ENCODE assay signal across 12 cellular contexts in genomic region chr3:194212869-194213320, GRCh38.
A peak's percentile ranks its signal among the peaks of the same experiment; 100 is the strongest.
DNase-seq lines count a peak whose midpoint lies in the region; ATAC-seq and TF ChIP-seq lines count a peak whose summit lies in the region.
"Had no signal": no experiment of that assay in that cellular context is flagged by ENCODE, and none has a peak within 500 bp of the region (broad histone marks: within the 10 kb centered on the region; RNA-seq: fewer than 3 reads in every experiment).

No MANE protein-coding gene starts in this region.

- peak overlapping the region; percentile 65 for H2AFZ ChIP-seq in parathyroid adenoma

- WGBS in endodermal cell (ENCODE audit: insufficient coverage in 1 of 2, insufficient read length in 1 of 2), 2 experiments = 13 to 22% methylated on average over 6 to 9 of the region's 9 CpGs

- DNase-seq in HT-29 (ENCODE audit: low spot score) (peak; percentile 47), NCI-H774 (lab: John Stamatoyannopoulos, UW) (peak; percentile 59), endodermal cell (peak; percentile 89), chondrocyte (ENCODE audit: low spot score) (no peak), A172 (ENCODE audit: low spot score) (no peak)
- no peak for DNase-seq in activated T-helper 1 cell treated with anti-CD3 and anti-CD28 coated beads, Interleukin-12 subunit alpha, Interleukin-12 subunit beta, Interleukin-2, Interleukin-4 antibody, amounts not matched to agents 30 ng/mL and 10 ng/mL and 1 ng/mL, durations not matched to agents 14 hours and 24 hours and 36 hours (ENCODE audit: low spot score)
- no peak for DNase-seq in stimulated activated naive B cell treated with anti-CD40 and anti-IgM and Interleukin-4, amounts not matched to agents 10 μg/mL and 1 μg/mL and 100 μg/mL, for 72 hours
- DNase-seq: activated naive CD4-positive, alpha-beta T cell treated with anti-CD3 and anti-CD28 coated beads for 36 hours; foreskin keratinocyte; SW 1271 had no signal

- H3K27ac Mint-ChIP-seq in endodermal cell (peak overlapping the region; percentile 93), chondrocyte (ENCODE audit: unreplicated experiment) (no peak overlapping the region)
- H3K27ac Mint-ChIP-seq in activated T-helper 1 cell treated with anti-CD3 and anti-CD28 coated beads, Interleukin-12 subunit alpha, Interleukin-12 subunit beta, Interleukin-2, Interleukin-4 antibody, amounts not matched to agents 30 ng/mL and 10 ng/mL and 1 ng/mL, durations not matched to agents 14 hours and 24 hours and 36 hours = no peak overlapping the region
- no peak overlapping the region for H3K27ac Mint-ChIP-seq in stimulated activated naive B cell treated with anti-CD40 and anti-IgM and Interleukin-4, amounts not matched to agents 10 μg/mL and 1 μg/mL and 100 μg/mL, for 72 hours
- H3K27ac Mint-ChIP-seq: activated naive CD4-positive, alpha-beta T cell treated with anti-CD3 and anti-CD28 coated beads for 36 hours had no signal

- H3K9ac ChIP-seq in endodermal cell (ENCODE audit: extremely low read depth, low read length, poor library complexity, severe bottlenecking) = no peak overlapping the region
- no peak overlapping the region for H3K9ac ChIP-seq in parathyroid adenoma
- H3K9ac ChIP-seq: BLaER1 treated with 17β-estradiol and CSF1 and Interleukin-3, amounts not matched to agents 10 nM and 100 nM had no signal

- no peak for ATAC-seq in stimulated activated naive B cell treated with anti-CD40 and anti-IgM and Interleukin-4, amounts not matched to agents 10 μg/mL and 1 μg/mL and 100 μg/mL, for 72 hours (replicated peaks)
- ATAC-seq: foreskin keratinocyte had no signal

- H3K4me3 ChIP-seq in endodermal cell (ENCODE audit: low read length) (no peak overlapping the region), parathyroid adenoma (ENCODE audit: low read depth, low read length) (no peak overlapping the region)
- H3K4me3 ChIP-seq: BLaER1 treated with 17β-estradiol and CSF1 and Interleukin-3, amounts not matched to agents 10 nM and 100 nM had no signal

- H3K27me3 ChIP-seq in endodermal cell (ENCODE audit: control insufficient read depth, insufficient read depth, low read length, poor library complexity, severe bottlenecking) = no peaks in the 10 kb centered on the region
- H3K27me3 ChIP-seq in parathyroid adenoma (ENCODE audit: control insufficient read depth, insufficient read depth, low read length) = no peaks in the 10 kb centered on the region
- H3K27me3 ChIP-seq: BLaER1 treated with 17β-estradiol and CSF1 and Interleukin-3, amounts not matched to agents 10 nM and 100 nM had no signal

- H3K4me2 ChIP-seq in parathyroid adenoma (ENCODE audit: low read length) = peak overlapping the region; percentile 22
- H3K4me2 ChIP-seq: BLaER1 treated with 17β-estradiol and CSF1 and Interleukin-3, amounts not matched to agents 10 nM and 100 nM had no signal

- intact Hi-C loops in activated T-helper 1 cell treated with anti-CD3 and anti-CD28 coated beads, Interleukin-12 subunit alpha, Interleukin-12 subunit beta, Interleukin-2, Interleukin-4 antibody, amounts not matched to agents 30 ng/mL and 10 ng/mL and 1 ng/mL, durations not matched to agents 14 hours and 24 hours and 36 hours (cut with micrococcal nuclease) = no loop called here

- H3K4me1 Mint-ChIP-seq in endodermal cell (peaks cover 27% of the 10 kb centered on the region), chondrocyte (ENCODE audit: low read depth) (no peaks in the 10 kb centered on the region)
- H3K4me1 Mint-ChIP-seq in activated T-helper 1 cell treated with anti-CD3 and anti-CD28 coated beads, Interleukin-12 subunit alpha, Interleukin-12 subunit beta, Interleukin-2, Interleukin-4 antibody, amounts not matched to agents 30 ng/mL and 10 ng/mL and 1 ng/mL, durations not matched to agents 14 hours and 24 hours and 36 hours (ENCODE audit: low read depth) = no peaks in the 10 kb centered on the region
- no peaks in the 10 kb centered on the region for H3K4me1 Mint-ChIP-seq in stimulated activated naive B cell treated with anti-CD40 and anti-IgM and Interleukin-4, amounts not matched to agents 10 μg/mL and 1 μg/mL and 100 μg/mL, for 72 hours

- no peaks in the 10 kb centered on the region for H3K79me2 ChIP-seq in parathyroid adenoma

- H3K27ac ChIP-seq in endodermal cell (ENCODE audit: low read depth, low read length) (peak overlapping the region; percentile 94), parathyroid adenoma (peak overlapping the region; percentile 99)
- H3K27ac ChIP-seq: BLaER1 treated with 17β-estradiol and CSF1 and Interleukin-3, amounts not matched to agents 10 nM and 100 nM; foreskin keratinocyte had no signal

- H3K9me3 ChIP-seq in endodermal cell (ENCODE audit: control insufficient read depth, low read length) = no peaks in the 10 kb centered on the region
- no peaks in the 10 kb centered on the region for H3K9me3 ChIP-seq in parathyroid adenoma (ENCODE audit: control insufficient read depth, low read length)
- H3K9me3 ChIP-seq: BLaER1 treated with 17β-estradiol and CSF1 and Interleukin-3, amounts not matched to agents 10 nM and 100 nM had no signal

- H3K27me3 Mint-ChIP-seq in endodermal cell (ENCODE audit: insufficient read depth) = no peaks in the 10 kb centered on the region
- H3K27me3 Mint-ChIP-seq in activated T-helper 1 cell treated with anti-CD3 and anti-CD28 coated beads, Interleukin-12 subunit alpha, Interleukin-12 subunit beta, Interleukin-2, Interleukin-4 antibody, amounts not matched to agents 30 ng/mL and 10 ng/mL and 1 ng/mL, durations not matched to agents 14 hours and 24 hours and 36 hours (ENCODE audit: insufficient read depth) = peaks cover 14% of the 10 kb centered on the region
- peaks cover 42% of the 10 kb centered on the region for H3K27me3 Mint-ChIP-seq in chondrocyte (ENCODE audit: low read depth)
- peaks cover 26 to 47% of the 10 kb centered on the region in 2 donors for H3K27me3 Mint-ChIP-seq in stimulated activated naive B cell treated with anti-CD40 and anti-IgM and Interleukin-4, amounts not matched to agents 10 μg/mL and 1 μg/mL and 100 μg/mL, for 72 hours

- H3K36me3 ChIP-seq in endodermal cell (ENCODE audit: control insufficient read depth, insufficient read depth, low read length) = no peaks in the 10 kb centered on the region
- no peaks in the 10 kb centered on the region for H3K36me3 ChIP-seq in parathyroid adenoma (ENCODE audit: control insufficient read depth, insufficient read depth, low read length)
- H3K36me3 ChIP-seq: BLaER1 treated with 17β-estradiol and CSF1 and Interleukin-3, amounts not matched to agents 10 nM and 100 nM had no signal

- H3K36me3 Mint-ChIP-seq in endodermal cell (ENCODE audit: low read depth) (no peaks in the 10 kb centered on the region), chondrocyte (ENCODE audit: low read depth) (no peaks in the 10 kb centered on the region)
- H3K36me3 Mint-ChIP-seq in activated T-helper 1 cell treated with anti-CD3 and anti-CD28 coated beads, Interleukin-12 subunit alpha, Interleukin-12 subunit beta, Interleukin-2, Interleukin-4 antibody, amounts not matched to agents 30 ng/mL and 10 ng/mL and 1 ng/mL, durations not matched to agents 14 hours and 24 hours and 36 hours (ENCODE audit: low read depth) = no peaks in the 10 kb centered on the region
- H3K36me3 Mint-ChIP-seq in stimulated activated naive B cell treated with anti-CD40 and anti-IgM and Interleukin-4, amounts not matched to agents 10 μg/mL and 1 μg/mL and 100 μg/mL, for 72 hours = no peaks in the 10 kb centered on the region

- no peak overlapping the region for H3K4me3 Mint-ChIP-seq in endodermal cell
- no peak overlapping the region for H3K4me3 Mint-ChIP-seq in activated T-helper 1 cell treated with anti-CD3 and anti-CD28 coated beads, Interleukin-12 subunit alpha, Interleukin-12 subunit beta, Interleukin-2, Interleukin-4 antibody, amounts not matched to agents 30 ng/mL and 10 ng/mL and 1 ng/mL, durations not matched to agents 14 hours and 24 hours and 36 hours
- no peak overlapping the region for H3K4me3 Mint-ChIP-seq in chondrocyte (ENCODE audit: unreplicated experiment)
- no peak overlapping the region for H3K4me3 Mint-ChIP-seq in stimulated activated naive B cell treated with anti-CD40 and anti-IgM and Interleukin-4, amounts not matched to agents 10 μg/mL and 1 μg/mL and 100 μg/mL, for 72 hours
- H3K4me3 Mint-ChIP-seq: activated naive CD4-positive, alpha-beta T cell treated with anti-CD3 and anti-CD28 coated beads for 36 hours had no signal

- H3K9me3 Mint-ChIP-seq in endodermal cell (no peaks in the 10 kb centered on the region), chondrocyte (ENCODE audit: low read depth) (no peaks in the 10 kb centered on the region)
- H3K9me3 Mint-ChIP-seq in activated T-helper 1 cell treated with anti-CD3 and anti-CD28 coated beads, Interleukin-12 subunit alpha, Interleukin-12 subunit beta, Interleukin-2, Interleukin-4 antibody, amounts not matched to agents 30 ng/mL and 10 ng/mL and 1 ng/mL, durations not matched to agents 14 hours and 24 hours and 36 hours = no peaks in the 10 kb centered on the region
- no peaks in the 10 kb centered on the region for H3K9me3 Mint-ChIP-seq in stimulated activated naive B cell treated with anti-CD40 and anti-IgM and Interleukin-4, amounts not matched to agents 10 μg/mL and 1 μg/mL and 100 μg/mL, for 72 hours
- H3K9me3 Mint-ChIP-seq: activated naive CD4-positive, alpha-beta T cell treated with anti-CD3 and anti-CD28 coated beads for 36 hours had no signal

- H3K4me1 ChIP-seq in endodermal cell (ENCODE audit: control insufficient read depth, insufficient read depth, low read length) (no peaks in the 10 kb centered on the region), parathyroid adenoma (peaks cover 69% of the 10 kb centered on the region)
- H3K4me1 ChIP-seq: BLaER1 treated with 17β-estradiol and CSF1 and Interleukin-3, amounts not matched to agents 10 nM and 100 nM; foreskin keratinocyte had no signal

- TF ChIP-seq CTCF in endodermal cell (conservative IDR thresholded peaks at IDR 0.05) (no peak), parathyroid adenoma (IDR thresholded peaks at IDR 0.05) (no peak), chondrocyte (IDR thresholded peaks at IDR 0.05) (no peak)

Comparison
In these comparisons a context has a peak if more than half of its experiments do, and no peak if none do; other contexts are left out.
1. DNase-seq: peak in HT-29 (single experiment), NCI-H774 (single experiment) and endodermal cell (single experiment); none in activated T-helper 1 cell treated with anti-CD3 and anti-CD28 coated beads, Interleukin-12 subunit alpha, Interleukin-12 subunit beta, Interleukin-2, Interleukin-4 antibody, amounts not matched to agents 30 ng/mL and 10 ng/mL and 1 ng/mL, durations not matched to agents 14 hours and 24 hours and 36 hours (single experiment), chondrocyte (single experiment), stimulated activated naive B cell treated with anti-CD40 and anti-IgM and Interleukin-4, amounts not matched to agents 10 μg/mL and 1 μg/mL and 100 μg/mL, for 72 hours (single experiment) and A172 (single experiment).